ENCODE assay signal across 19 cellular contexts in genomic region chr7:28082071-28082470, GRCh38.
DNase-seq lines count a peak whose midpoint lies in the region; ATAC-seq and TF ChIP-seq lines count a peak whose summit lies in the region.
"Had no signal": no experiment of that assay in that cellular context is flagged by ENCODE, and none has a peak within 500 bp of the region (broad histone marks: within the 10 kb centered on the region; RNA-seq: fewer than 3 reads in every experiment).

No MANE protein-coding gene starts in this region.

- ATAC-seq in naive B cell (ENCODE audit: low read depth in 2 of 2): no peak
- ATAC-seq in T-helper 17 cell: no peak
- ATAC-seq in GM21381 (IDR thresholded peaks at IDR 0.05; ENCODE audit: unreplicated experiment): no peak
- ATAC-seq: HCT116, HepG2 had no signal

- no peak for TF ChIP-seq CTCF in HL-60 (IDR thresholded peaks at IDR 0.05; ENCODE audit: insufficient read depth, low read length)

- H4K91ac ChIP-seq in trophoblast cell (ENCODE audit: low read depth, low read length): no peak overlapping the region

- no peak overlapping the region for H2AFZ ChIP-seq in trophoblast cell (ENCODE audit: insufficient read depth, low read length, poor library complexity)

- H3K14ac ChIP-seq in trophoblast cell (ENCODE audit: low read length): no peak overlapping the region

- H3K27ac Mint-ChIP-seq in naive B cell (peak overlapping the region in 4 of 6 donors; percentile 8 to 57 (median 32)), T-helper 17 cell (no peak overlapping the region)
- H3K27ac Mint-ChIP-seq: HFFc6 had no signal

- peaks cover 7 to 10% of the 10 kb centered on the region in 2 experiments for H3K4me1 ChIP-seq in trophoblast cell (ENCODE audit: control insufficient read depth in 1 of 2, insufficient read depth in 2 of 2, low read length in 2 of 2)

- DNase-seq in HL-60 (ENCODE audit: low read depth in 1 of 2, low spot score in 1 of 2) (no peak), naive B cell (no peak), trophoblast cell (no peak), T-helper 17 cell (no peak), DMS153 treated with DMSO at 0.1 percent for 48 hours (lab: John Stamatoyannopoulos, UW; ENCODE audit: unreplicated experiment) (no peak), retina (no peak)
- DNase-seq: AML-193; CD4-positive, alpha-beta memory T cell; DMS153; DMS79 treated with DMSO at 0.1 percent for 48 hours; GF-D8; GOT3; H7; HFFc6 had no signal

- no peaks in the 10 kb centered on the region for H3K9me3 Mint-ChIP-seq in naive B cell
- H3K9me3 Mint-ChIP-seq: CD4-positive, alpha-beta memory T cell; HFFc6; IgD-negative memory B cell had no signal

- no peak overlapping the region for H3K4ac ChIP-seq in trophoblast cell (ENCODE audit: low read depth, low read length)

- H3K9ac ChIP-seq in trophoblast cell (ENCODE audit: low read length): no peak overlapping the region

- no peak overlapping the region for H4K8ac ChIP-seq in trophoblast cell (ENCODE audit: low read depth, low read length)

- no peaks in the 10 kb centered on the region for H3K27me3 ChIP-seq in HL-60 (ENCODE audit: insufficient read depth, poor library complexity, severe bottlenecking)
- no peaks in the 10 kb centered on the region for H3K27me3 ChIP-seq in trophoblast cell (ENCODE audit: insufficient read depth, low read length)

- H3K79me1 ChIP-seq in trophoblast cell (ENCODE audit: low read length): peaks cover 10% of the 10 kb centered on the region

- H3K36me3 ChIP-seq in trophoblast cell (ENCODE audit: control insufficient read depth in 1 of 2, insufficient read depth in 2 of 2, low read length in 2 of 2): no peaks in the 10 kb centered on the region

- peak overlapping the region; percentile 46 for H2BK120ac ChIP-seq in trophoblast cell (ENCODE audit: insufficient read depth, low read length, poor library complexity)

- peak overlapping the region; percentile 91 for H3K27ac ChIP-seq in HL-60 (replicated peaks)
- no peak overlapping the region for H3K27ac ChIP-seq in trophoblast cell (ENCODE audit: low read depth, low read length)
- H3K27ac ChIP-seq: C4-2B had no signal

- no peak overlapping the region for H3K23ac ChIP-seq in trophoblast cell (ENCODE audit: low read length)

- no peaks in the 10 kb centered on the region for H3K36me3 Mint-ChIP-seq in naive B cell
- no peaks in the 10 kb centered on the region for H3K36me3 Mint-ChIP-seq in T-helper 17 cell (ENCODE audit: low read depth)
- H3K36me3 Mint-ChIP-seq: CD4-positive, alpha-beta memory T cell had no signal

- H3K18ac ChIP-seq in trophoblast cell (ENCODE audit: low read length): no peak overlapping the region

- no peak overlapping the region for H2AK5ac ChIP-seq in trophoblast cell (ENCODE audit: low read length)

- H3K79me2 ChIP-seq in trophoblast cell (ENCODE audit: control insufficient read depth, insufficient read depth, low read length, poor library complexity): no peaks in the 10 kb centered on the region

- H3K9me3 ChIP-seq in trophoblast cell (ENCODE audit: insufficient read depth, low read depth, low read length): no peaks in the 10 kb centered on the region
- no peaks in the 10 kb centered on the region for H3K9me3 ChIP-seq in T-helper 17 cell (ENCODE audit: control insufficient read depth, low read length, poor library complexity, severe bottlenecking)

- H2BK5ac ChIP-seq in trophoblast cell (ENCODE audit: low read depth, low read length, poor library complexity): no peak overlapping the region

- H3K4me3 ChIP-seq in HL-60 (replicated peaks; ENCODE audit: insufficient read depth, low read length) (no peak overlapping the region), trophoblast cell (ENCODE audit: low read depth, low read length) (no peak overlapping the region)

- no CpG with 5 or more reads among the region's 5 CpGs for WGBS in trophoblast cell (ENCODE audit: extremely low coverage, insufficient coverage, insufficient read length)

- H4K12ac ChIP-seq in trophoblast cell (ENCODE audit: low read depth, low read length): no peak overlapping the region

- H2BK12ac ChIP-seq in trophoblast cell (ENCODE audit: low read length): no peak overlapping the region

- no peaks in the 10 kb centered on the region for H3K27me3 Mint-ChIP-seq in naive B cell
- no peaks in the 10 kb centered on the region for H3K27me3 Mint-ChIP-seq in T-helper 17 cell
- H3K27me3 Mint-ChIP-seq: CD4-positive, alpha-beta memory T cell; IgD-negative memory B cell had no signal

- H3K4me2 ChIP-seq in trophoblast cell (ENCODE audit: low read length): no peak overlapping the region

- H3K4me3 Mint-ChIP-seq in naive B cell (no peak overlapping the region), T-helper 17 cell (no peak overlapping the region)
- H3K4me3 Mint-ChIP-seq: CD4-positive, alpha-beta memory T cell; HFFc6; IgD-negative memory B cell had no signal

- H3K4me1 Mint-ChIP-seq in naive B cell: peaks cover 45 to 87% (median 52%) of the 10 kb centered on the region in 3 donors
- peaks cover 25% of the 10 kb centered on the region for H3K4me1 Mint-ChIP-seq in T-helper 17 cell
